ENCODE assay signal across 1 cellular context in the genomic region with DNA sequence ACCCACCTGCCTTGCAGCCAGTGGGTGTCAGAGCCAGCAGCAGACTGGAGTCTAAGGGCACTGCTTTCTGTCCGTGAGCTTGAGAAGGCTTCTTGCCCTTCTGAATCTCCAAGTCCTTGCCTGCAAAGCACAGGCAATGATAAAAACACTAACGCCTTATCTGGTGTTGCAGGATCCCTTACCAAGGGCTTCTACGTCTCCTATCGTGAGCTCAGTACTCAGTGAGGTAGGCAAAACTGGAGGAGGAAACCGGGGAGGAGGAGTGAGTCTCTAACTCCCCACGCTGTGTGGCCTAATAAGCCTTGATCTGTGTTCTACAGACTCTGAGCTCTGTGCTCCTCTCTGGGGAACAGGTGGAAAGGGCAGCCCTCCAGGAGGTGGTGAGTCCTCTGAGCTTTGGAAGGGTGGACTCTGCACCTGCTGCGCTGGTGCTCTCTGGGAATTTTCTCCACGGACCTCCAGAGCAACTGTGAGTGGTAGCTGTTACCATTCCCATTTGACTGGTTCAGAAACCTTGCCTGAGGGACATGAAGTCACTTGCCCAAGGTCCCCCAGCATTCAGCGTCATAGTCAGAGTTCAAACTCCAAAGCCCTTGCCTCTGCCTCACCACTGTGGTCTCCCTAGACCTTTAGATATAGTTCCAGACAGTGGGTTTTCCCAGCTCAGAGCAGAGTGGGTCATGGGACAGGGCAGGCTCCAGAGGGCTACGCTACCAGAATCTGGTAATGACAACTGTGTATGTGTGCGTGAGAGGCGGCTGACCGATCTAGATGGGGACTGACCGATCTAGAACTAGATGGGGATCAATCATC.
TF ChIP-seq lines count a peak whose summit lies in the region.

No MANE protein-coding gene starts in this region.

TF ChIP-seq in H1, 55 proteins besides CTCF, POLR2A, EP300 and RAD21:
- no peak for TF ChIP-seq SP1 (IDR thresholded peaks at IDR 0.05; ENCODE audit: low read depth, low read length)
- TF ChIP-seq YY1 (IDR thresholded peaks at IDR 0.05; ENCODE audit: low read depth, low read length) = no peak
- TF ChIP-seq TAF1 (IDR thresholded peaks at IDR 0.05; ENCODE audit: low read depth, low read length) = no peak
- no peak for TF ChIP-seq POU5F1 (IDR thresholded peaks at IDR 0.05; ENCODE audit: low read depth, low read length)
- no peak for TF ChIP-seq POLR2AphosphoS5 (IDR thresholded peaks at IDR 0.05; ENCODE audit: low read depth, low read length)
- no peak for TF ChIP-seq SIRT6 (IDR thresholded peaks at IDR 0.05; ENCODE audit: low read length)
- TF ChIP-seq GABPA (IDR thresholded peaks at IDR 0.05; ENCODE audit: borderline replicate concordance, insufficient read depth, low read length) = no peak
- TF ChIP-seq ZNF274 (IDR thresholded peaks at IDR 0.05; ENCODE audit: borderline replicate concordance, extremely low read depth, low read length) = no peak
- TF ChIP-seq BRCA1 (IDR thresholded peaks at IDR 0.05; ENCODE audit: low read depth, low read length) = no peak
- no peak for TF ChIP-seq BCL11A (IDR thresholded peaks at IDR 0.05; ENCODE audit: low read depth in 2 of 2, low read length in 2 of 2)
- TF ChIP-seq CREB1 (IDR thresholded peaks at IDR 0.05) = no peak
- no peak for TF ChIP-seq RFX5 (IDR thresholded peaks at IDR 0.05; ENCODE audit: borderline replicate concordance, low read depth, low read length)
- no peak for TF ChIP-seq ATF2 (IDR thresholded peaks at IDR 0.05; ENCODE audit: low read length)
TF ChIP-seq in H1: peak in this region for 0.
